2 cellular contexts compared by ENCODE assay signal in the genomic region with DNA sequence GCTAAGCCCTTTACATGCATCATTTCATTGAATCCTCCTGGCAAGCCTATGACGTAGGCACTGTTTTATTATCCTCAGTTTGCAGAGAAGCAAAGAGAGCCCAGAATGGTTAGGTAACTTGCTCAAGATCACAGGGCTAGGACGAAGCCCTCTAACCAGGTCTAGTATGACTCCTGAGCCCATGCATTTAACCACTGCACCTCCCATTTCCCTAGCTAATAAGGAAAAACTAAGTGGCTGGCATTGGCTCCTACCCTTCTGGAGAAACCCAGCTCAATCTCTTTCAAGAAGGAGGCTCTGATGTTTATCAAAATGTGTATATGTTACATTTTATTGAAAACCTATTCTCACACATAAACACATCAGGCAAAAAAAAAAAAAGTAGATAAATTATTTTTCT.
TF ChIP-seq lines count a peak whose summit lies in the region.

No MANE protein-coding gene starts in this region.

TF ChIP-seq in SK-N-SH, 30 proteins besides CTCF, POLR2A, EP300 and RAD21 (continued from another document):
- TF ChIP-seq, protein P1, sequence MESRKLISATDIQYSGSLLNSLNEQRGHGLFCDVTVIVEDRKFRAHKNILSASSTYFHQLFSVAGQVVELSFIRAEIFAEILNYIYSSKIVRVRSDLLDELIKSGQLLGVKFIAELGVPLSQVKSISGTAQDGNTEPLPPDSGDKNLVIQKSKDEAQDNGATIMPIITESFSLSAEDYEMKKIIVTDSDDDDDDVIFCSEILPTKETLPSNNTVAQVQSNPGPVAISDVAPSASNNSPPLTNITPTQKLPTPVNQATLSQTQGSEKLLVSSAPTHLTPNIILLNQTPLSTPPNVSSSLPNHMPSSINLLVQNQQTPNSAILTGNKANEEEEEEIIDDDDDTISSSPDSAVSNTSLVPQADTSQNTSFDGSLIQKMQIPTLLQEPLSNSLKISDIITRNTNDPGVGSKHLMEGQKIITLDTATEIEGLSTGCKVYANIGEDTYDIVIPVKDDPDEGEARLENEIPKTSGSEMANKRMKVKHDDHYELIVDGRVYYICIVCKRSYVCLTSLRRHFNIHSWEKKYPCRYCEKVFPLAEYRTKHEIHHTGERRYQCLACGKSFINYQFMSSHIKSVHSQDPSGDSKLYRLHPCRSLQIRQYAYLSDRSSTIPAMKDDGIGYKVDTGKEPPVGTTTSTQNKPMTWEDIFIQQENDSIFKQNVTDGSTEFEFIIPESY (IDR thresholded peaks at IDR 0.05; ENCODE audit: borderline replicate concordance, low read depth) = no peak
- TF ChIP-seq IRF3 (IDR thresholded peaks at IDR 0.05; ENCODE audit: low read depth, low read length) (no peak), MXI1 (IDR thresholded peaks at IDR 0.05; ENCODE audit: low read depth, low read length) (no peak)
- TF ChIP-seq, protein P2, sequence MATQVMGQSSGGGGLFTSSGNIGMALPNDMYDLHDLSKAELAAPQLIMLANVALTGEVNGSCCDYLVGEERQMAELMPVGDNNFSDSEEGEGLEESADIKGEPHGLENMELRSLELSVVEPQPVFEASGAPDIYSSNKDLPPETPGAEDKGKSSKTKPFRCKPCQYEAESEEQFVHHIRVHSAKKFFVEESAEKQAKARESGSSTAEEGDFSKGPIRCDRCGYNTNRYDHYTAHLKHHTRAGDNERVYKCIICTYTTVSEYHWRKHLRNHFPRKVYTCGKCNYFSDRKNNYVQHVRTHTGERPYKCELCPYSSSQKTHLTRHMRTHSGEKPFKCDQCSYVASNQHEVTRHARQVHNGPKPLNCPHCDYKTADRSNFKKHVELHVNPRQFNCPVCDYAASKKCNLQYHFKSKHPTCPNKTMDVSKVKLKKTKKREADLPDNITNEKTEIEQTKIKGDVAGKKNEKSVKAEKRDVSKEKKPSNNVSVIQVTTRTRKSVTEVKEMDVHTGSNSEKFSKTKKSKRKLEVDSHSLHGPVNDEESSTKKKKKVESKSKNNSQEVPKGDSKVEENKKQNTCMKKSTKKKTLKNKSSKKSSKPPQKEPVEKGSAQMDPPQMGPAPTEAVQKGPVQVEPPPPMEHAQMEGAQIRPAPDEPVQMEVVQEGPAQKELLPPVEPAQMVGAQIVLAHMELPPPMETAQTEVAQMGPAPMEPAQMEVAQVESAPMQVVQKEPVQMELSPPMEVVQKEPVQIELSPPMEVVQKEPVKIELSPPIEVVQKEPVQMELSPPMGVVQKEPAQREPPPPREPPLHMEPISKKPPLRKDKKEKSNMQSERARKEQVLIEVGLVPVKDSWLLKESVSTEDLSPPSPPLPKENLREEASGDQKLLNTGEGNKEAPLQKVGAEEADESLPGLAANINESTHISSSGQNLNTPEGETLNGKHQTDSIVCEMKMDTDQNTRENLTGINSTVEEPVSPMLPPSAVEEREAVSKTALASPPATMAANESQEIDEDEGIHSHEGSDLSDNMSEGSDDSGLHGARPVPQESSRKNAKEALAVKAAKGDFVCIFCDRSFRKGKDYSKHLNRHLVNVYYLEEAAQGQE (IDR thresholded peaks at IDR 0.05; ENCODE audit: low read depth, low read length) = no peak

TF ChIP-seq in SK-N-SH treated with all-trans-retinoic acid at 6 μM for 48 hours, 23 proteins besides CTCF, POLR2A, EP300 and RAD21 (continued from another document):
- no peak for TF ChIP-seq TSHZ2 (CRISPR knock-in tag; IDR thresholded peaks at IDR 0.05)
